Comparison of ENCODE assay signal across 11 cellular contexts in genomic region chr15:32993285-32993684, GRCh38.
DNase-seq lines count a peak whose midpoint lies in the region; ATAC-seq and TF ChIP-seq lines count a peak whose summit lies in the region.
"Had no signal": no experiment of that assay in that cellular context is flagged by ENCODE, and none has a peak within 500 bp of the region (broad histone marks: within the 10 kb centered on the region; RNA-seq: fewer than 3 reads in every experiment).

No MANE protein-coding gene starts in this region.

- H3K36me3 Mint-ChIP-seq in endothelial cell (ENCODE audit: low read depth, unreplicated experiment), result no peaks in the 10 kb centered on the region
- H3K36me3 Mint-ChIP-seq: IgD-negative memory B cell had no signal

- no peak overlapping the region for H2AFZ ChIP-seq in osteoblast (ENCODE audit: low read length)

- no peaks in the 10 kb centered on the region for H3K36me3 ChIP-seq in osteoblast (ENCODE audit: insufficient read depth, low read length)

- no peak for ATAC-seq in HG02759 (IDR thresholded peaks at IDR 0.05; ENCODE audit: unreplicated experiment)

- peaks cover 13% of the 10 kb centered on the region for H3K4me1 ChIP-seq in osteoblast (ENCODE audit: insufficient read depth, low read length)

- no peak overlapping the region for H3K4me3 ChIP-seq in osteoblast (ENCODE audit: insufficient read depth, low read length)

- no peaks in the 10 kb centered on the region for H3K9me3 Mint-ChIP-seq in endothelial cell (ENCODE audit: unreplicated experiment)
- H3K9me3 Mint-ChIP-seq: IgD-negative memory B cell; T-helper 2 cell treated with Interferon-gamma antibody and Interleukin-4, amounts not matched to agents 5 μg/mL and 100 μg/mL, for 36 hours had no signal

- POLR2A ChIA-PET in GM10248 (lab: Yijun Ruan, JAX), result no interaction called here

- no peak overlapping the region for H3K4me2 ChIP-seq in osteoblast (ENCODE audit: insufficient read depth, low read length)

- H3K27me3 ChIP-seq in osteoblast (ENCODE audit: insufficient read depth, low read length), result no peaks in the 10 kb centered on the region

- peaks cover 21% of the 10 kb centered on the region for H3K79me2 ChIP-seq in osteoblast (ENCODE audit: insufficient read depth, low read length)

- no peaks in the 10 kb centered on the region for H3K4me1 Mint-ChIP-seq in endothelial cell (ENCODE audit: unreplicated experiment)
- H3K4me1 Mint-ChIP-seq: IgD-negative memory B cell had no signal

- H3K4me3 Mint-ChIP-seq in endothelial cell (ENCODE audit: unreplicated experiment), result no peak overlapping the region
- H3K4me3 Mint-ChIP-seq: IgD-negative memory B cell; T-helper 2 cell treated with Interferon-gamma antibody and Interleukin-4, amounts not matched to agents 5 μg/mL and 100 μg/mL, for 36 hours had no signal

- no peak overlapping the region for H3K27ac Mint-ChIP-seq in endothelial cell (ENCODE audit: unreplicated experiment)
- H3K27ac Mint-ChIP-seq: IgD-negative memory B cell; T-helper 2 cell treated with Interferon-gamma antibody and Interleukin-4, amounts not matched to agents 5 μg/mL and 100 μg/mL, for 36 hours had no signal

- H3K9me3 ChIP-seq in osteoblast (ENCODE audit: low read depth, low read length), result no peaks in the 10 kb centered on the region

- DNase-seq in GM10248 (ENCODE audit: extremely low spot score) (no peak), NCI-H69 (lab: John Stamatoyannopoulos, UW) (peak; percentile 72), endothelial cell (ENCODE audit: low spot score) (no peak), osteoblast (ENCODE audit: insufficient read length, low spot score, missing footprints) (no peak), DMS114 treated with DMSO at 0.1 percent for 48 hours (lab: John Stamatoyannopoulos, UW; ENCODE audit: unreplicated experiment) (no peak), NOMO-1 treated with DMSO at 0.1 percent for 48 hours (lab: John Stamatoyannopoulos, UW; ENCODE audit: unreplicated experiment) (no peak)
- DNase-seq: activated CD8-positive, alpha-beta memory T cell treated with anti-CD3 and anti-CD28 coated beads, Interleukin-2, amount 50 U/mL, for 48 hours; NCI-H510A had no signal

- CTCF ChIA-PET in GM10248 (lab: Yijun Ruan, JAX), result interaction anchor here (1.8 to 6.8 kb wide), 4 partner anchors 149 to 342 kb away, joined by 9 to 95 read pairs (median 16); no protein-coding TSS in a partner anchor

- no peaks in the 10 kb centered on the region for H4K20me1 ChIP-seq in osteoblast (ENCODE audit: insufficient read depth, low read length)

- no peaks in the 10 kb centered on the region for H3K27me3 Mint-ChIP-seq in endothelial cell (ENCODE audit: unreplicated experiment)

- peak; percentile 26 for TF ChIP-seq CTCF in GM10248 (IDR thresholded peaks at IDR 0.05; ENCODE audit: control extremely low read depth, extremely low read depth, low read depth, missing control alignments)
- peak; percentile 39 for TF ChIP-seq CTCF in endothelial cell (IDR thresholded peaks at IDR 0.05; ENCODE audit: unreplicated experiment)
- peak; percentile 50 for TF ChIP-seq CTCF in osteoblast (IDR thresholded peaks at IDR 0.05; ENCODE audit: extremely low read depth, low read depth, low read length)

- peak overlapping the region; percentile 44 for H3K27ac ChIP-seq in osteoblast (ENCODE audit: low read depth, low read length)
